In genomic region chr19:5052945-5053485, GRCh38 we compare ENCODE assay signal across 1 cellular context.
TF ChIP-seq lines count a peak whose summit lies in the region.

No MANE protein-coding gene starts in this region.

TF ChIP-seq in neural cell, 6 proteins besides CTCF, POLR2A, EP300 and RAD21:
- TF ChIP-seq, protein P1, sequence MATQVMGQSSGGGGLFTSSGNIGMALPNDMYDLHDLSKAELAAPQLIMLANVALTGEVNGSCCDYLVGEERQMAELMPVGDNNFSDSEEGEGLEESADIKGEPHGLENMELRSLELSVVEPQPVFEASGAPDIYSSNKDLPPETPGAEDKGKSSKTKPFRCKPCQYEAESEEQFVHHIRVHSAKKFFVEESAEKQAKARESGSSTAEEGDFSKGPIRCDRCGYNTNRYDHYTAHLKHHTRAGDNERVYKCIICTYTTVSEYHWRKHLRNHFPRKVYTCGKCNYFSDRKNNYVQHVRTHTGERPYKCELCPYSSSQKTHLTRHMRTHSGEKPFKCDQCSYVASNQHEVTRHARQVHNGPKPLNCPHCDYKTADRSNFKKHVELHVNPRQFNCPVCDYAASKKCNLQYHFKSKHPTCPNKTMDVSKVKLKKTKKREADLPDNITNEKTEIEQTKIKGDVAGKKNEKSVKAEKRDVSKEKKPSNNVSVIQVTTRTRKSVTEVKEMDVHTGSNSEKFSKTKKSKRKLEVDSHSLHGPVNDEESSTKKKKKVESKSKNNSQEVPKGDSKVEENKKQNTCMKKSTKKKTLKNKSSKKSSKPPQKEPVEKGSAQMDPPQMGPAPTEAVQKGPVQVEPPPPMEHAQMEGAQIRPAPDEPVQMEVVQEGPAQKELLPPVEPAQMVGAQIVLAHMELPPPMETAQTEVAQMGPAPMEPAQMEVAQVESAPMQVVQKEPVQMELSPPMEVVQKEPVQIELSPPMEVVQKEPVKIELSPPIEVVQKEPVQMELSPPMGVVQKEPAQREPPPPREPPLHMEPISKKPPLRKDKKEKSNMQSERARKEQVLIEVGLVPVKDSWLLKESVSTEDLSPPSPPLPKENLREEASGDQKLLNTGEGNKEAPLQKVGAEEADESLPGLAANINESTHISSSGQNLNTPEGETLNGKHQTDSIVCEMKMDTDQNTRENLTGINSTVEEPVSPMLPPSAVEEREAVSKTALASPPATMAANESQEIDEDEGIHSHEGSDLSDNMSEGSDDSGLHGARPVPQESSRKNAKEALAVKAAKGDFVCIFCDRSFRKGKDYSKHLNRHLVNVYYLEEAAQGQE (IDR thresholded peaks at IDR 0.05; ENCODE audit: borderline replicate concordance): no peak
- TF ChIP-seq MXI1 (conservative IDR thresholded peaks at IDR 0.05; ENCODE audit: poor library complexity, severe bottlenecking): no peak
- TF ChIP-seq POLR2AphosphoS5 (IDR thresholded peaks at IDR 0.05): no peak
- no peak for TF ChIP-seq TAF1 (IDR thresholded peaks at IDR 0.05; ENCODE audit: low read depth)
- TF ChIP-seq EZH2 (IDR thresholded peaks at IDR 0.05; ENCODE audit: borderline replicate concordance, insufficient read depth, low read length, poor library complexity, severe bottlenecking): no peak
- TF ChIP-seq SMC3 (conservative IDR thresholded peaks at IDR 0.05; ENCODE audit: poor library complexity): no peak
